In genomic region chr11:47327025-47327424, GRCh38 we compare ENCODE assay signal across 21 cellular contexts. TPM values are rescaled to one million over a fixed set of nuclear protein-coding genes. Genes with fewer than 3 reads are reported as not detected.
DNase-seq lines count a peak whose midpoint lies in the region; ATAC-seq lines count a peak whose summit lies in the region.
"Had no signal": no experiment of that assay in that cellular context is flagged by ENCODE, and none has a peak within 500 bp of the region (broad histone marks: within the 10 kb centered on the region; RNA-seq: fewer than 3 reads in every experiment).

No MANE protein-coding gene starts in this region.

- intact Hi-C loops in left ventricle myocardium superior (cut with micrococcal nuclease) = no loop called here

- ATAC-seq in left ventricle myocardium superior = peak; percentile 14
- no peak for ATAC-seq in HG02981 (IDR thresholded peaks at IDR 0.05; ENCODE audit: unreplicated experiment)
- no peak for ATAC-seq in HG02763 (IDR thresholded peaks at IDR 0.05; ENCODE audit: unreplicated experiment)
- ATAC-seq: right lobe of liver had no signal

- DNase-seq in DMS53 (lab: John Stamatoyannopoulos, UW) = peak; percentile 27
- no peak for DNase-seq in DMS53 treated with DMSO at 0.1 percent for 48 hours (lab: John Stamatoyannopoulos, UW; ENCODE audit: unreplicated experiment)
- DNase-seq in DMS153 (lab: John Stamatoyannopoulos, UW) = peak; percentile 74
- peak; percentile 37 for DNase-seq in NCI-H69 (lab: John Stamatoyannopoulos, UW)
- peak; percentile 55 for DNase-seq in left ventricle myocardium superior
- no peak for DNase-seq in occipital lobe (lab: John Stamatoyannopoulos, UW)
- DNase-seq: AML-193, brain microvascular endothelial cell, COR-L47, immature natural killer cell, IMR-90, NCI-H187 treated with DMSO at 0.1 percent for 48 hours, NCI-H524, right lobe of liver, uterus had no signal

RNA-seq across cellular contexts. Expression of gene MYBPC3, which starts 25.5 kb away (rescaled TPM):
- 2,596 TPM for total RNA-seq in left ventricle myocardium superior
- not detected for total RNA-seq in occipital lobe
- total RNA-seq: activated T-helper 2 cell treated with anti-CD3 and anti-CD28 coated beads, Interferon-gamma antibody, Interleukin-2, Interleukin-4, amounts not matched to agents 10 μg/mL and 5 μg/mL and 100 μg/mL, durations not matched to agents 14 hours and 24 hours and 36 hours; endothelial cell of umbilical vein; IMR-90; lower leg skin; MCF 10A had no signal

RNA-seq across cellular contexts. Expression of gene SPI1, which starts 51.3 kb away (rescaled TPM):
- total RNA-seq in left ventricle myocardium superior (11.2 TPM), occipital lobe (0.78 TPM)
- total RNA-seq: endothelial cell of umbilical vein, IMR-90, MCF 10A had no signal

RNA-seq across cellular contexts. Expression of gene MADD, which starts 57.1 kb away (rescaled TPM):
- total RNA-seq in left ventricle myocardium superior (46.4 TPM), occipital lobe (58.0 TPM)

Comparison
In these comparisons a context has a peak if more than half of its experiments do, and no peak if none do; other contexts are left out.
1. DNase-seq: peak in DMS53 (single experiment), DMS153 (single experiment), NCI-H69 (single experiment) and left ventricle myocardium superior (single experiment); none in DMS53 treated with DMSO at 0.1 percent for 48 hours (single experiment) and occipital lobe (single experiment).
2. RNA of gene MYBPC3, which starts 25.5 kb away (total RNA-seq): 2,596 TPM in left ventricle myocardium superior (single experiment); not detected in occipital lobe (single experiment); every median in the first group is over 1,000 times any median in the second.